In genomic region chr14:33282181-33282580, GRCh38 we compare ENCODE assay signal across 1 cellular context.
TF ChIP-seq lines count a peak whose summit lies in the region.

No MANE protein-coding gene starts in this region.

TF ChIP-seq in GM23338, 12 proteins besides CTCF, POLR2A, EP300 and RAD21 (continued from another document):
- TF ChIP-seq, protein P1, sequence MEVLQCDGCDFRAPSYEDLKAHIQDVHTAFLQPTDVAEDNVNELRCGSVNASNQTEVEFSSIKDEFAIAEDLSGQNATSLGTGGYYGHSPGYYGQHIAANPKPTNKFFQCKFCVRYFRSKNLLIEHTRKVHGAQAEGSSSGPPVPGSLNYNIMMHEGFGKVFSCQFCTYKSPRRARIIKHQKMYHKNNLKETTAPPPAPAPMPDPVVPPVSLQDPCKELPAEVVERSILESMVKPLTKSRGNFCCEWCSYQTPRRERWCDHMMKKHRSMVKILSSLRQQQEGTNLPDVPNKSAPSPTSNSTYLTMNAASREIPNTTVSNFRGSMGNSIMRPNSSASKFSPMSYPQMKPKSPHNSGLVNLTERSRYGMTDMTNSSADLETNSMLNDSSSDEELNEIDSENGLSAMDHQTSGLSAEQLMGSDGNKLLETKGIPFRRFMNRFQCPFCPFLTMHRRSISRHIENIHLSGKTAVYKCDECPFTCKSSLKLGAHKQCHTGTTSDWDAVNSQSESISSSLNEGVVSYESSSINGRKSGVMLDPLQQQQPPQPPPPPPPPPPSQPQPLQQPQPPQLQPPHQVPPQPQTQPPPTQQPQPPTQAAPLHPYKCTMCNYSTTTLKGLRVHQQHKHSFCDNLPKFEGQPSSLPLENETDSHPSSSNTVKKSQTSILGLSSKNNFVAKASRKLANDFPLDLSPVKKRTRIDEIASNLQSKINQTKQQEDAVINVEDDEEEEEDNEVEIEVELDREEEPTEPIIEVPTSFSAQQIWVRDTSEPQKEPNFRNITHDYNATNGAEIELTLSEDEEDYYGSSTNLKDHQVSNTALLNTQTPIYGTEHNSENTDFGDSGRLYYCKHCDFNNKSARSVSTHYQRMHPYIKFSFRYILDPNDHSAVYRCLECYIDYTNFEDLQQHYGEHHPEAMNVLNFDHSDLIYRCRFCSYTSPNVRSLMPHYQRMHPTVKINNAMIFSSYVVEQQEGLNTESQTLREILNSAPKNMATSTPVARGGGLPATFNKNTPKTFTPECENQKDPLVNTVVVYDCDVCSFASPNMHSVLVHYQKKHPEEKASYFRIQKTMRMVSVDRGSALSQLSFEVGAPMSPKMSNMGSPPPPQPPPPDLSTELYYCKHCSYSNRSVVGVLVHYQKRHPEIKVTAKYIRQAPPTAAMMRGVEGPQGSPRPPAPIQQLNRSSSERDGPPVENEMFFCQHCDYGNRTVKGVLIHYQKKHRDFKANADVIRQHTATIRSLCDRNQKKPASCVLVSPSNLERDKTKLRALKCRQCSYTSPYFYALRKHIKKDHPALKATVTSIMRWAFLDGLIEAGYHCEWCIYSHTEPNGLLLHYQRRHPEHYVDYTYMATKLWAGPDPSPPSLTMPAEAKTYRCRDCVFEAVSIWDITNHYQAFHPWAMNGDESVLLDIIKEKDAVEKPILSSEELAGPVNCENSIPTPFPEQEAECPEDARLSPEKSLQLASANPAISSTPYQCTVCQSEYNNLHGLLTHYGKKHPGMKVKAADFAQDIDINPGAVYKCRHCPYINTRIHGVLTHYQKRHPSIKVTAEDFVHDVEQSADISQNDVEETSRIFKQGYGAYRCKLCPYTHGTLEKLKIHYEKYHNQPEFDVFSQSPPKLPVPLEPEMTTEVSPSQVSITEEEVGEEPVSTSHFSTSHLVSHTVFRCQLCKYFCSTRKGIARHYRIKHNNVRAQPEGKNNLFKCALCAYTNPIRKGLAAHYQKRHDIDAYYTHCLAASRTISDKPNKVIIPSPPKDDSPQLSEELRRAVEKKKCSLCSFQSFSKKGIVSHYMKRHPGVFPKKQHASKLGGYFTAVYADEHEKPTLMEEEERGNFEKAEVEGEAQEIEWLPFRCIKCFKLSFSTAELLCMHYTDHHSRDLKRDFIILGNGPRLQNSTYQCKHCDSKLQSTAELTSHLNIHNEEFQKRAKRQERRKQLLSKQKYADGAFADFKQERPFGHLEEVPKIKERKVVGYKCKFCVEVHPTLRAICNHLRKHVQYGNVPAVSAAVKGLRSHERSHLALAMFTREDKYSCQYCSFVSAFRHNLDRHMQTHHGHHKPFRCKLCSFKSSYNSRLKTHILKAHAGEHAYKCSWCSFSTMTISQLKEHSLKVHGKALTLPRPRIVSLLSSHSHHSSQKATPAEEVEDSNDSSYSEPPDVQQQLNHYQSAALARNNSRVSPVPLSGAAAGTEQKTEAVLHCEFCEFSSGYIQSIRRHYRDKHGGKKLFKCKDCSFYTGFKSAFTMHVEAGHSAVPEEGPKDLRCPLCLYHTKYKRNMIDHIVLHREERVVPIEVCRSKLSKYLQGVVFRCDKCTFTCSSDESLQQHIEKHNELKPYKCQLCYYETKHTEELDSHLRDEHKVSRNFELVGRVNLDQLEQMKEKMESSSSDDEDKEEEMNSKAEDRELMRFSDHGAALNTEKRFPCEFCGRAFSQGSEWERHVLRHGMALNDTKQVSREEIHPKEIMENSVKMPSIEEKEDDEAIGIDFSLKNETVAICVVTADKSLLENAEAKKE (CRISPR knock-in tag; IDR thresholded peaks at IDR 0.05), result no peak
- TF ChIP-seq JUNB (IDR thresholded peaks at IDR 0.05; ENCODE audit: unreplicated experiment) (no peak), POLR2AphosphoS5 (IDR thresholded peaks at IDR 0.05; ENCODE audit: low read depth) (no peak), NANOG (IDR thresholded peaks at IDR 0.05; ENCODE audit: borderline replicate concordance) (no peak), EZH2 (IDR thresholded peaks at IDR 0.05; ENCODE audit: low read depth, unreplicated experiment) (no peak), ZNF331 (CRISPR knock-in tag; IDR thresholded peaks at IDR 0.05; ENCODE audit: low read depth) (no peak), CREB1 (CRISPR knock-in tag; IDR thresholded peaks at IDR 0.05; ENCODE audit: low read depth) (no peak), STAT1 (IDR thresholded peaks at IDR 0.05; ENCODE audit: unreplicated experiment) (no peak), ETS1 (IDR thresholded peaks at IDR 0.05) (no peak), REST (IDR thresholded peaks at IDR 0.05; ENCODE audit: unreplicated experiment) (no peak), ZNF114 (CRISPR knock-in tag; IDR thresholded peaks at IDR 0.05) (no peak)
